Comparison of ENCODE assay signal across 1 cellular context in genomic region chr2:88051792-88052191, GRCh38.
TF ChIP-seq lines count a peak whose summit lies in the region.

No MANE protein-coding gene starts in this region.

TF ChIP-seq in SK-N-SH treated with all-trans-retinoic acid at 6 μM for 48 hours, 23 proteins besides CTCF, POLR2A, EP300 and RAD21 (continued from another document):
- TF ChIP-seq CREB5 (CRISPR knock-in tag; IDR thresholded peaks at IDR 0.05; ENCODE audit: low read depth) (no peak), ZC3H10 (CRISPR knock-in tag; IDR thresholded peaks at IDR 0.05) (no peak), RARB (CRISPR knock-in tag; IDR thresholded peaks at IDR 0.05) (no peak), OSR1 (CRISPR knock-in tag; IDR thresholded peaks at IDR 0.05) (no peak), ESRRG (CRISPR knock-in tag; IDR thresholded peaks at IDR 0.05) (no peak), ISL1 (CRISPR knock-in tag; IDR thresholded peaks at IDR 0.05) (no peak), TCF4 (CRISPR knock-in tag; IDR thresholded peaks at IDR 0.05; ENCODE audit: borderline replicate concordance) (no peak), PPARA (CRISPR knock-in tag; IDR thresholded peaks at IDR 0.05; ENCODE audit: borderline replicate concordance) (no peak), PATZ1 (CRISPR knock-in tag; IDR thresholded peaks at IDR 0.05; ENCODE audit: borderline replicate concordance) (no peak), TOX (CRISPR knock-in tag; IDR thresholded peaks at IDR 0.05; ENCODE audit: borderline replicate concordance) (no peak), ZFP3 (CRISPR knock-in tag; IDR thresholded peaks at IDR 0.05) (no peak), GLIS3 (CRISPR knock-in tag; IDR thresholded peaks at IDR 0.05) (no peak), ZNF70 (CRISPR knock-in tag; IDR thresholded peaks at IDR 0.05) (no peak)
- TF ChIP-seq, protein P1, sequence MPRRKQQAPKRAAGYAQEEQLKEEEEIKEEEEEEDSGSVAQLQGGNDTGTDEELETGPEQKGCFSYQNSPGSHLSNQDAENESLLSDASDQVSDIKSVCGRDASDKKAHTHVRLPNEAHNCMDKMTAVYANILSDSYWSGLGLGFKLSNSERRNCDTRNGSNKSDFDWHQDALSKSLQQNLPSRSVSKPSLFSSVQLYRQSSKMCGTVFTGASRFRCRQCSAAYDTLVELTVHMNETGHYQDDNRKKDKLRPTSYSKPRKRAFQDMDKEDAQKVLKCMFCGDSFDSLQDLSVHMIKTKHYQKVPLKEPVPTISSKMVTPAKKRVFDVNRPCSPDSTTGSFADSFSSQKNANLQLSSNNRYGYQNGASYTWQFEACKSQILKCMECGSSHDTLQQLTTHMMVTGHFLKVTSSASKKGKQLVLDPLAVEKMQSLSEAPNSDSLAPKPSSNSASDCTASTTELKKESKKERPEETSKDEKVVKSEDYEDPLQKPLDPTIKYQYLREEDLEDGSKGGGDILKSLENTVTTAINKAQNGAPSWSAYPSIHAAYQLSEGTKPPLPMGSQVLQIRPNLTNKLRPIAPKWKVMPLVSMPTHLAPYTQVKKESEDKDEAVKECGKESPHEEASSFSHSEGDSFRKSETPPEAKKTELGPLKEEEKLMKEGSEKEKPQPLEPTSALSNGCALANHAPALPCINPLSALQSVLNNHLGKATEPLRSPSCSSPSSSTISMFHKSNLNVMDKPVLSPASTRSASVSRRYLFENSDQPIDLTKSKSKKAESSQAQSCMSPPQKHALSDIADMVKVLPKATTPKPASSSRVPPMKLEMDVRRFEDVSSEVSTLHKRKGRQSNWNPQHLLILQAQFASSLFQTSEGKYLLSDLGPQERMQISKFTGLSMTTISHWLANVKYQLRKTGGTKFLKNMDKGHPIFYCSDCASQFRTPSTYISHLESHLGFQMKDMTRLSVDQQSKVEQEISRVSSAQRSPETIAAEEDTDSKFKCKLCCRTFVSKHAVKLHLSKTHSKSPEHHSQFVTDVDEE (CRISPR knock-in tag; IDR thresholded peaks at IDR 0.05): no peak
- TF ChIP-seq, protein P2, sequence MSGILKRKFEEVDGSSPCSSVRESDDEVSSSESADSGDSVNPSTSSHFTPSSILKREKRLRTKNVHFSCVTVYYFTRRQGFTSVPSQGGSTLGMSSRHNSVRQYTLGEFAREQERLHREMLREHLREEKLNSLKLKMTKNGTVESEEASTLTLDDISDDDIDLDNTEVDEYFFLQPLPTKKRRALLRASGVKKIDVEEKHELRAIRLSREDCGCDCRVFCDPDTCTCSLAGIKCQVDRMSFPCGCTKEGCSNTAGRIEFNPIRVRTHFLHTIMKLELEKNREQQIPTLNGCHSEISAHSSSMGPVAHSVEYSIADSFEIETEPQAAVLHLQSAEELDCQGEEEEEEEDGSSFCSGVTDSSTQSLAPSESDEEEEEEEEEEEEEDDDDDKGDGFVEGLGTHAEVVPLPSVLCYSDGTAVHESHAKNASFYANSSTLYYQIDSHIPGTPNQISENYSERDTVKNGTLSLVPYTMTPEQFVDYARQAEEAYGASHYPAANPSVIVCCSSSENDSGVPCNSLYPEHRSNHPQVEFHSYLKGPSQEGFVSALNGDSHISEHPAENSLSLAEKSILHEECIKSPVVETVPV (CRISPR knock-in tag; IDR thresholded peaks at IDR 0.05): no peak
TF ChIP-seq in SK-N-SH treated with all-trans-retinoic acid at 6 μM for 48 hours: peak in this region for 0.
